Comparison of ENCODE assay signal across 12 cellular contexts in genomic region chr6:33915134-33915533, GRCh38.
A peak's percentile ranks its signal among the peaks of the same experiment; 100 is the strongest.
DNase-seq lines count a peak whose midpoint lies in the region; ATAC-seq, FAIRE-seq and TF ChIP-seq lines count a peak whose summit lies in the region.
"Had no signal": no experiment of that assay in that cellular context is flagged by ENCODE, and none has a peak within 500 bp of the region (broad histone marks: within the 10 kb centered on the region; RNA-seq: fewer than 3 reads in every experiment).

No MANE protein-coding gene starts in this region.

- no peak for TF ChIP-seq EP300 in transverse colon (IDR thresholded peaks at IDR 0.05; ENCODE audit: low read depth)

- H3K9me3 Mint-ChIP-seq in activated CD4-positive, alpha-beta T cell treated with anti-CD3 and anti-CD28 coated beads, Interleukin-2, amount 10 ng/mL, durations not matched to agents 24 days and 14 days: no peaks in the 10 kb centered on the region
- peaks cover 0 to 1% (median 0%) of the 10 kb centered on the region in 8 donors for H3K9me3 Mint-ChIP-seq in CD4-positive, alpha-beta memory T cell
- H3K9me3 Mint-ChIP-seq: mesothelial cell of epicardium had no signal

- WGBS in transverse colon (ENCODE audit: low coverage in 1 of 2), 2 donors: 42 to 60% methylated on average over 2 to 3 of the region's 3 CpGs

- H3K27ac Mint-ChIP-seq in activated CD4-positive, alpha-beta T cell treated with anti-CD3 and anti-CD28 coated beads, Interleukin-2, amount 10 ng/mL, durations not matched to agents 24 days and 14 days: no peak overlapping the region
- peak overlapping the region; percentile 57 to 97 (median 77) for H3K27ac Mint-ChIP-seq in CD4-positive, alpha-beta memory T cell
- H3K27ac Mint-ChIP-seq: mesothelial cell of epicardium had no signal

- ATAC-seq in HG03571 (IDR thresholded peaks at IDR 0.05; ENCODE audit: unreplicated experiment): no peak
- ATAC-seq: SK-N-SH treated with all-trans-retinoic acid at 6 μM for 48 hours had no signal

- no peak for DNase-seq in activated CD4-positive, alpha-beta T cell treated with anti-CD3 and anti-CD28 coated beads, Interleukin-2, amount 10 ng/mL, durations not matched to agents 24 days and 14 days
- no peak for DNase-seq in activated CD4-positive, alpha-beta T cell treated with anti-CD3 and anti-CD28 coated beads, Interleukin-2, amount 50 U/mL, for 4 hours
- peak in 1 of 5 donors; percentile 12 for DNase-seq in CD4-positive, alpha-beta memory T cell
- peak; percentile 45 for DNase-seq in NCI-H524 treated with DMSO at 0.1 percent for 48 hours (lab: John Stamatoyannopoulos, UW)
- peak; percentile 22 for DNase-seq in kidney
- no peak for DNase-seq in NCI-H146 (lab: John Stamatoyannopoulos, UW)
- DNase-seq in transverse colon: no peak
- DNase-seq: testis had no signal

- H3K27me3 Mint-ChIP-seq in activated CD4-positive, alpha-beta T cell treated with anti-CD3 and anti-CD28 coated beads, Interleukin-2, amount 10 ng/mL, durations not matched to agents 24 days and 14 days: peaks cover 4% of the 10 kb centered on the region
- H3K27me3 Mint-ChIP-seq in CD4-positive, alpha-beta memory T cell: peaks cover 0 to 1% of the 10 kb centered on the region in 2 donors

- peaks cover 39% of the 10 kb centered on the region for H3K4me1 ChIP-seq in CD4-positive, alpha-beta memory T cell (ENCODE audit: insufficient read depth, low read length)
- H3K4me1 ChIP-seq in kidney (ENCODE audit: control insufficient read depth in 1 of 2, insufficient read depth in 1 of 2, low read depth in 1 of 2, low read length in 2 of 2): no peaks in the 10 kb centered on the region
- peaks cover 0 to 11% (median 0%) of the 10 kb centered on the region in 4 donors for H3K4me1 ChIP-seq in transverse colon
- H3K4me1 ChIP-seq: parathyroid adenoma, testis had no signal

- no peaks in the 10 kb centered on the region for H3K36me3 Mint-ChIP-seq in activated CD4-positive, alpha-beta T cell treated with anti-CD3 and anti-CD28 coated beads, Interleukin-2, amount 10 ng/mL, durations not matched to agents 24 days and 14 days (ENCODE audit: low read depth)
- H3K36me3 Mint-ChIP-seq in CD4-positive, alpha-beta memory T cell: no peaks in the 10 kb centered on the region
- H3K36me3 Mint-ChIP-seq: mesothelial cell of epicardium had no signal

- CTCF ChIA-PET in CD4-positive, alpha-beta memory T cell (lab: Charles Lee; ENCODE audit: partially characterized antibody): interaction anchor here (0.5 to 3.5 kb wide), 10 partner anchors 10 to 303 kb away, joined by 3 to 15 read pairs (median 5); no protein-coding TSS in a partner anchor

- intact Hi-C loops in activated CD4-positive, alpha-beta T cell treated with anti-CD3 and anti-CD28 coated beads, Interleukin-2, amount 10 ng/mL, durations not matched to agents 24 days and 14 days (cut with micrococcal nuclease): no loop called here
- intact Hi-C loops in CD4-positive, alpha-beta memory T cell (cut with micrococcal nuclease): loop anchor here (2.0 kb wide), 1 partner anchor 58 kb away; no protein-coding TSS in a partner anchor
- intact Hi-C loops in kidney (cut with DNase I): no loop called here
- intact Hi-C loops in transverse colon (cut with DNase I; ENCODE audit: low total_unique reads): no loop called here

- in situ Hi-C loops in transverse colon (cut with MboI; ENCODE audit: low pct_ligation_motif_present in 1 of 4, low pct_unique_long_range_greater_than_20kb in 1 of 4, low sequenced_read_pairs in 3 of 4): no loop called here

- no peaks in the 10 kb centered on the region for H3K27me3 ChIP-seq in CD4-positive, alpha-beta memory T cell (ENCODE audit: insufficient read depth, low read length)
- no peaks in the 10 kb centered on the region for H3K27me3 ChIP-seq in transverse colon
- H3K27me3 ChIP-seq: testis had no signal

- no peaks in the 10 kb centered on the region for H3K9me3 ChIP-seq in CD4-positive, alpha-beta memory T cell (ENCODE audit: control insufficient read depth in 1 of 2, low read length in 2 of 2)
- H3K9me3 ChIP-seq in kidney (ENCODE audit: control insufficient read depth in 1 of 2, low read length in 2 of 2) (no peaks in the 10 kb centered on the region), transverse colon (no peaks in the 10 kb centered on the region)
- H3K9me3 ChIP-seq: testis had no signal

- no peak overlapping the region for H3K27ac ChIP-seq in CD4-positive, alpha-beta memory T cell (ENCODE audit: low read depth, low read length)
- H3K27ac ChIP-seq in kidney (ENCODE audit: low read depth in 2 of 2, low read length in 2 of 2): no peak overlapping the region
- H3K27ac ChIP-seq in transverse colon: no peak overlapping the region
- H3K27ac ChIP-seq: parathyroid adenoma, testis had no signal

- no peaks in the 10 kb centered on the region for H3K36me3 ChIP-seq in CD4-positive, alpha-beta memory T cell (ENCODE audit: insufficient read depth, low read length)
- no peaks in the 10 kb centered on the region for H3K36me3 ChIP-seq in kidney (ENCODE audit: control insufficient read depth in 1 of 2, insufficient read depth in 2 of 2, low read length in 2 of 2)
- no peaks in the 10 kb centered on the region for H3K36me3 ChIP-seq in transverse colon

- POLR2A ChIA-PET in CD4-positive, alpha-beta memory T cell (lab: Charles Lee; ENCODE audit: partially characterized antibody): interaction anchor here (1.1 to 3.2 kb wide), 7 partner anchors 10 to 126 kb away, joined by 3 to 42 read pairs (median 5); partner anchors contain the start of gene LEMD2

- no peak overlapping the region for H3K9ac ChIP-seq in kidney (ENCODE audit: low read length in 2 of 2)
- H3K9ac ChIP-seq: parathyroid adenoma had no signal

- peak overlapping the region; percentile 45 for H3K4me3 Mint-ChIP-seq in activated CD4-positive, alpha-beta T cell treated with anti-CD3 and anti-CD28 coated beads, Interleukin-2, amount 10 ng/mL, durations not matched to agents 24 days and 14 days
- H3K4me3 Mint-ChIP-seq in CD4-positive, alpha-beta memory T cell: peak overlapping the region; percentile 53 to 86 (median 77)
- H3K4me3 Mint-ChIP-seq: mesothelial cell of epicardium had no signal

- peaks cover 35% of the 10 kb centered on the region for H3K4me1 Mint-ChIP-seq in activated CD4-positive, alpha-beta T cell treated with anti-CD3 and anti-CD28 coated beads, Interleukin-2, amount 10 ng/mL, durations not matched to agents 24 days and 14 days
- H3K4me1 Mint-ChIP-seq in CD4-positive, alpha-beta memory T cell: peaks cover 33 to 52% (median 46%) of the 10 kb centered on the region in 4 donors
- H3K4me1 Mint-ChIP-seq: mesothelial cell of epicardium had no signal

- no peak for TF ChIP-seq CTCF in kidney (IDR thresholded peaks at IDR 0.05; ENCODE audit: borderline replicate concordance, extremely low read depth, insufficient read depth)
- TF ChIP-seq CTCF in transverse colon (IDR thresholded peaks at IDR 0.05): no peak

- TF ChIP-seq POLR2A in transverse colon (IDR thresholded peaks at IDR 0.05): no peak

- H3K4me3 ChIP-seq in CD4-positive, alpha-beta memory T cell (ENCODE audit: low read length in 2 of 2): peak overlapping the region in 1 of 2 donors; percentile 25
- H3K4me3 ChIP-seq in kidney (ENCODE audit: low read length in 2 of 2): no peak overlapping the region
- H3K4me3 ChIP-seq in transverse colon: no peak overlapping the region
- H3K4me3 ChIP-seq: testis had no signal

- no peak for FAIRE-seq in kidney (lab: Jason Lieb, UNC)

Comparison
In these comparisons a context has a peak if more than half of its experiments do, and no peak if none do; other contexts are left out.
1. DNase-seq: peak in NCI-H524 treated with DMSO at 0.1 percent for 48 hours (single experiment) and kidney (single experiment); none in activated CD4-positive, alpha-beta T cell treated with anti-CD3 and anti-CD28 coated beads, Interleukin-2, amount 10 ng/mL, durations not matched to agents 24 days and 14 days (single experiment), activated CD4-positive, alpha-beta T cell treated with anti-CD3 and anti-CD28 coated beads, Interleukin-2, amount 50 U/mL, for 4 hours (0 of 2), NCI-H146 (single experiment) and transverse colon (single experiment).